18 cellular contexts compared by ENCODE assay signal in genomic region chr3:141122455-141123030, GRCh38.
DNase-seq lines count a peak whose midpoint lies in the region; FAIRE-seq and TF ChIP-seq lines count a peak whose summit lies in the region.
"Had no signal": no experiment of that assay in that cellular context is flagged by ENCODE, and none has a peak within 500 bp of the region (broad histone marks: within the 10 kb centered on the region; RNA-seq: fewer than 3 reads in every experiment).

No MANE protein-coding gene starts in this region.

- FAIRE-seq in bronchial epithelial cell (lab: Jason Lieb, UNC) (peak; percentile 75), D721Med (lab: Jason Lieb, UNC) (no peak)
- FAIRE-seq: G401.6, HTR-8/SVneo had no signal

- no peaks in the 10 kb centered on the region for H3K27me3 ChIP-seq in bronchial epithelial cell (ENCODE audit: control insufficient read depth, insufficient read depth, low read length)
- no peaks in the 10 kb centered on the region for H3K27me3 ChIP-seq in smooth muscle cell (ENCODE audit: low read depth)
- H3K27me3 ChIP-seq: SJCRH30 had no signal

- peaks cover 6% of the 10 kb centered on the region for H3K4me1 ChIP-seq in smooth muscle cell (ENCODE audit: low read depth)
- H3K4me1 ChIP-seq: SJCRH30 had no signal

- peak overlapping the region; percentile 17 for H3K4me2 ChIP-seq in smooth muscle cell

- H3F3A ChIP-seq in smooth muscle cell (ENCODE audit: low read depth), result no peaks in the 10 kb centered on the region

- H3K9ac ChIP-seq in smooth muscle cell (ENCODE audit: low read depth), result no peak overlapping the region

- no peaks in the 10 kb centered on the region for H3K9me3 ChIP-seq in smooth muscle cell (replicated peaks; ENCODE audit: low read depth)

- WGBS in smooth muscle cell (ENCODE audit: low lambda C conversion rate), result 58% methylated on average over 16 of the region's 16 CpGs

- H3K27ac ChIP-seq in smooth muscle cell (ENCODE audit: low read depth), result peak overlapping the region; percentile 51
- H3K27ac ChIP-seq: 22Rv1, SJCRH30 had no signal

- H2AFZ ChIP-seq in smooth muscle cell (ENCODE audit: low read depth), result no peak overlapping the region

- H4K20me1 ChIP-seq in smooth muscle cell (ENCODE audit: low read depth), result no peaks in the 10 kb centered on the region

- TF ChIP-seq CTCF in bronchial epithelial cell (IDR thresholded peaks at IDR 0.05; ENCODE audit: insufficient read depth, low read length, severe bottlenecking) (no peak), smooth muscle cell (IDR thresholded peaks at IDR 0.05; ENCODE audit: borderline replicate concordance, insufficient read depth, poor library complexity, severe bottlenecking) (no peak), D721Med (IDR thresholded peaks at IDR 0.05; ENCODE audit: insufficient read depth, missing control alignments) (no peak)

- H3K4me3 ChIP-seq in bronchial epithelial cell (ENCODE audit: low read depth, low read length) (no peak overlapping the region), smooth muscle cell (no peak overlapping the region)
- H3K4me3 ChIP-seq: SJCRH30 had no signal

- DNase-seq in NCI-H146 (lab: John Stamatoyannopoulos, UW) (peak; percentile 13), NCI-H146 treated with DMSO at 0.1 percent for 48 hours (lab: John Stamatoyannopoulos, UW; ENCODE audit: unreplicated experiment) (no peak), bronchial epithelial cell (ENCODE audit: low read depth) (no peak), mesenteric fat pad (ENCODE audit: low spot score) (peak; percentile 55), smooth muscle cell (lab: John Stamatoyannopoulos, UW; ENCODE audit: unreplicated experiment) (no peak), hypothalamus (lab: John Stamatoyannopoulos, UW) (no peak), AG08396 (ENCODE audit: low spot score) (no peak), D721Med (ENCODE audit: insufficient read length, low spot score) (no peak)
- DNase-seq: DMS79 treated with DMSO at 0.1 percent for 48 hours, HCEC 1CT, NCI-H1105, NCI-H1694 treated with DMSO at 0.1 percent for 48 hours, NCI-H345, NCI-H524 treated with DMSO at 0.1 percent for 48 hours, SJCRH30 had no signal

- H3K36me3 ChIP-seq in bronchial epithelial cell (ENCODE audit: control insufficient read depth, insufficient read depth, low read length) (no peaks in the 10 kb centered on the region), smooth muscle cell (ENCODE audit: low read depth) (no peaks in the 10 kb centered on the region)

- H3K79me2 ChIP-seq in smooth muscle cell (ENCODE audit: low read depth), result no peaks in the 10 kb centered on the region

Comparison
In these comparisons a context has a peak if more than half of its experiments do, and no peak if none do; other contexts are left out.
1. DNase-seq: peak in NCI-H146 (single experiment) and mesenteric fat pad (single experiment); none in NCI-H146 treated with DMSO at 0.1 percent for 48 hours (single experiment), bronchial epithelial cell (single experiment), smooth muscle cell (single experiment), hypothalamus (0 of 51), AG08396 (single experiment) and D721Med (single experiment).